Comparison of ENCODE assay signal across 13 cellular contexts in the genomic region with DNA sequence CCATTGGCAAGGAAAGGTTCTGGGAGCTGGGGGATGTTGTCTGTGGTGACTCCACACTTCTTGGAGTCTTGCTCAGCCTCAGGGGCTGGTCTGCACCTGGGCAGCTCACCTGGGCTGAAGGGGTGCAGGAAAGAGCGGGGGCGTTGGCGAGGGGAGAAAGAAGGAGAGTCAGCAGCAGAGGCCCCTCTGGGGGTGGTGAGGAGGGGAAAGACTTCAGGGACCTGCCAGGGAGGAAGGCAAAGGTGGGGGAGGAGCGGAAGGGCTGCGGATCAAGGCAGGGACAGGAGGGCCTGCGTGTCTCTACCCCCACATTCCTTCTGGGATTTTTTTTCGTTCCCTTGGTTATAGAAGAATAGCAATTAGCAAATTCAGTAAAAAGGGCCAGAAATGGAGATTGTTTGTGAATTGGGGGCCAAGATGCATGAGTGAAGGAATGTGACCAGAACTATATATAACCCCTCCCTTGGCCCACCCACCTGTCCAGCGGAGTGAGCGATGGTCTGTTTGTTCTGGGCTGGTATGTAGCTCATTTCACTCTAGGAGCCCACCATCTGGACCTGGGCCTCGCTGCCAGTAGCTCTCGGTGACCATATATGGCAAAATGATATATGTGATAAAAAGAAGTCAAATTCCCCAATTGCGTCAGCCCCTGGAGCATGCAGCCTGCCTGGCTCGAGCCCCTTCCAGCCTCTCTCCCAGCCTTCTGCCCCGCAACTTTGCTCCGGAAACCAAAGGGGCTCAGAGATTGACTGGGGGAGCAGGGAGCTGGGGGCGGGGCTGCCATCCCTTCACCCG. TPM values are rescaled to one million over a fixed set of nuclear protein-coding genes. Genes with fewer than 3 reads are reported as not detected.
DNase-seq lines count a peak whose midpoint lies in the region; ATAC-seq lines count a peak whose summit lies in the region.
"Had no signal": no experiment of that assay in that cellular context is flagged by ENCODE, and none has a peak within 500 bp of the region (broad histone marks: within the 10 kb centered on the region; RNA-seq: fewer than 3 reads in every experiment).

No MANE protein-coding gene starts in this region.

- H3K4me1 ChIP-seq in trophoblast cell (ENCODE audit: control insufficient read depth in 1 of 2, insufficient read depth in 2 of 2, low read length in 2 of 2) = peaks cover 41 to 44% of the 10 kb centered on the region in 2 experiments

- H3K14ac ChIP-seq in trophoblast cell (ENCODE audit: low read length) = peak overlapping the region; percentile 84

- peak overlapping the region; percentile 97 for H3K18ac ChIP-seq in trophoblast cell (ENCODE audit: low read length)

- CTCF ChIA-PET in activated CD4-positive, alpha-beta T cell treated with anti-CD3 and anti-CD28 coated beads for 36 hours (lab: Charles Lee) = interaction anchor here (0.7 kb wide), 1 partner anchor 60 kb away, joined by 3 read pairs; no protein-coding TSS in a partner anchor
- CTCF ChIA-PET in activated CD4-positive, alpha-beta memory T cell treated with anti-CD3 and anti-CD28 coated beads, Interleukin-2, amount 10 ng/mL, durations not matched to agents 7 days and 5 days (lab: Charles Lee) = no interaction called here

- peak overlapping the region; percentile 96 for H3K27ac ChIP-seq in trophoblast cell (ENCODE audit: low read depth, low read length)
- H3K27ac ChIP-seq: BLaER1 treated with 17β-estradiol and CSF1 and Interleukin-3, amounts not matched to agents 10 nM and 100 nM; RWPE1 had no signal

- peak; percentile 80 for DNase-seq in H7
- DNase-seq in astrocyte of the hippocampus (ENCODE audit: low read depth, low spot score) = peak; percentile 93
- DNase-seq in iPS DF 19.7 (ENCODE audit: low read depth, low spot score) = peak; percentile 42
- peak; percentile 77 to 88 for DNase-seq in trophoblast cell
- no peak for DNase-seq in activated CD4-positive, alpha-beta T cell treated with anti-CD3 and anti-CD28 coated beads for 36 hours
- no peak for DNase-seq in activated CD4-positive, alpha-beta memory T cell treated with anti-CD3 and anti-CD28 coated beads, Interleukin-2, amount 10 ng/mL, durations not matched to agents 7 days and 5 days

- H3K9me3 Mint-ChIP-seq in activated CD4-positive, alpha-beta T cell treated with anti-CD3 and anti-CD28 coated beads for 36 hours (ENCODE audit: low read depth) = no peaks in the 10 kb centered on the region
- H3K9me3 Mint-ChIP-seq in activated CD4-positive, alpha-beta memory T cell treated with anti-CD3 and anti-CD28 coated beads, Interleukin-2, amount 10 ng/mL, durations not matched to agents 7 days and 5 days = no peaks in the 10 kb centered on the region

- POLR2A ChIA-PET in activated CD4-positive, alpha-beta T cell treated with anti-CD3 and anti-CD28 coated beads for 36 hours (lab: Charles Lee) = no interaction called here
- POLR2A ChIA-PET in activated CD4-positive, alpha-beta memory T cell treated with anti-CD3 and anti-CD28 coated beads, Interleukin-2, amount 10 ng/mL, durations not matched to agents 7 days and 5 days (lab: Charles Lee) = no interaction called here

- peak overlapping the region; percentile 100 for H2BK5ac ChIP-seq in trophoblast cell (ENCODE audit: low read depth, low read length, poor library complexity)

- H3K23ac ChIP-seq in trophoblast cell (ENCODE audit: low read length) = no peak overlapping the region

- H3K79me1 ChIP-seq in trophoblast cell (ENCODE audit: low read length) = peaks cover 49% of the 10 kb centered on the region

- peaks cover 9% of the 10 kb centered on the region for H3K27me3 Mint-ChIP-seq in activated CD4-positive, alpha-beta T cell treated with anti-CD3 and anti-CD28 coated beads for 36 hours
- H3K27me3 Mint-ChIP-seq in activated CD4-positive, alpha-beta memory T cell treated with anti-CD3 and anti-CD28 coated beads, Interleukin-2, amount 10 ng/mL, durations not matched to agents 7 days and 5 days = peaks cover 8% of the 10 kb centered on the region

- H3K4me2 ChIP-seq in trophoblast cell (ENCODE audit: low read length) = peak overlapping the region; percentile 39
- H3K4me2 ChIP-seq: BLaER1 treated with 17β-estradiol and CSF1 and Interleukin-3, amounts not matched to agents 10 nM and 100 nM had no signal

- H2AFZ ChIP-seq in trophoblast cell (ENCODE audit: insufficient read depth, low read length, poor library complexity) = peak overlapping the region; percentile 75

- no peaks in the 10 kb centered on the region for H3K9me3 ChIP-seq in trophoblast cell (ENCODE audit: insufficient read depth, low read depth, low read length)
- H3K9me3 ChIP-seq: BLaER1 treated with 17β-estradiol and CSF1 and Interleukin-3, amounts not matched to agents 10 nM and 100 nM; mucosa of descending colon had no signal

- no peaks in the 10 kb centered on the region for H3K36me3 Mint-ChIP-seq in activated CD4-positive, alpha-beta T cell treated with anti-CD3 and anti-CD28 coated beads for 36 hours (ENCODE audit: low read depth)
- no peaks in the 10 kb centered on the region for H3K36me3 Mint-ChIP-seq in activated CD4-positive, alpha-beta memory T cell treated with anti-CD3 and anti-CD28 coated beads, Interleukin-2, amount 10 ng/mL, durations not matched to agents 7 days and 5 days (ENCODE audit: low read depth)

- H2AK5ac ChIP-seq in trophoblast cell (ENCODE audit: low read length) = peak overlapping the region; percentile 40

- H3K4me3 ChIP-seq in H7 (ENCODE audit: insufficient read depth, low read depth, low read length) = no peak overlapping the region
- H3K4me3 ChIP-seq in trophoblast cell (ENCODE audit: low read depth, low read length) = no peak overlapping the region
- H3K4me3 ChIP-seq: BLaER1 treated with 17β-estradiol and CSF1 and Interleukin-3, amounts not matched to agents 10 nM and 100 nM; mucosa of descending colon had no signal

- H3K79me2 ChIP-seq in trophoblast cell (ENCODE audit: control insufficient read depth, insufficient read depth, low read length, poor library complexity) = peaks cover 6% of the 10 kb centered on the region

- peak overlapping the region; percentile 64 for H3K9ac ChIP-seq in trophoblast cell (ENCODE audit: low read length)
- H3K9ac ChIP-seq: BLaER1 treated with 17β-estradiol and CSF1 and Interleukin-3, amounts not matched to agents 10 nM and 100 nM had no signal

- H3K27ac Mint-ChIP-seq in activated CD4-positive, alpha-beta T cell treated with anti-CD3 and anti-CD28 coated beads for 36 hours = no peak overlapping the region
- no peak overlapping the region for H3K27ac Mint-ChIP-seq in activated CD4-positive, alpha-beta memory T cell treated with anti-CD3 and anti-CD28 coated beads, Interleukin-2, amount 10 ng/mL, durations not matched to agents 7 days and 5 days

- H2BK12ac ChIP-seq in trophoblast cell (ENCODE audit: low read length) = peak overlapping the region; percentile 99

- H3K36me3 ChIP-seq in H7 (replicated peaks; ENCODE audit: control insufficient read depth, insufficient read depth, low read length) (no peaks in the 10 kb centered on the region), trophoblast cell (ENCODE audit: control insufficient read depth in 1 of 2, insufficient read depth in 2 of 2, low read length in 2 of 2) (no peaks in the 10 kb centered on the region)
- H3K36me3 ChIP-seq: BLaER1 treated with 17β-estradiol and CSF1 and Interleukin-3, amounts not matched to agents 10 nM and 100 nM had no signal

- H2BK120ac ChIP-seq in trophoblast cell (ENCODE audit: insufficient read depth, low read length, poor library complexity) = peak overlapping the region; percentile 100

- no peaks in the 10 kb centered on the region for H3K4me1 Mint-ChIP-seq in activated CD4-positive, alpha-beta T cell treated with anti-CD3 and anti-CD28 coated beads for 36 hours
- no peaks in the 10 kb centered on the region for H3K4me1 Mint-ChIP-seq in activated CD4-positive, alpha-beta memory T cell treated with anti-CD3 and anti-CD28 coated beads, Interleukin-2, amount 10 ng/mL, durations not matched to agents 7 days and 5 days

- H4K8ac ChIP-seq in trophoblast cell (ENCODE audit: low read depth, low read length) = peak overlapping the region; percentile 85

- no peak overlapping the region for H3K4me3 Mint-ChIP-seq in activated CD4-positive, alpha-beta T cell treated with anti-CD3 and anti-CD28 coated beads for 36 hours
- no peak overlapping the region for H3K4me3 Mint-ChIP-seq in activated CD4-positive, alpha-beta memory T cell treated with anti-CD3 and anti-CD28 coated beads, Interleukin-2, amount 10 ng/mL, durations not matched to agents 7 days and 5 days

- H3K27me3 ChIP-seq in H7 (ENCODE audit: control insufficient read depth, insufficient read depth, low read length) = no peaks in the 10 kb centered on the region
- H3K27me3 ChIP-seq in trophoblast cell (ENCODE audit: insufficient read depth, low read length) = no peaks in the 10 kb centered on the region
- H3K27me3 ChIP-seq: BLaER1 treated with 17β-estradiol and CSF1 and Interleukin-3, amounts not matched to agents 10 nM and 100 nM had no signal

- ATAC-seq in HG03135 (IDR thresholded peaks at IDR 0.05; ENCODE audit: unreplicated experiment) (no peak), HG02885 (IDR thresholded peaks at IDR 0.05; ENCODE audit: poor library complexity, unreplicated experiment) (no peak)
- no peak for ATAC-seq in activated CD4-positive, alpha-beta T cell treated with anti-CD3 and anti-CD28 coated beads for 36 hours

- H3K4ac ChIP-seq in trophoblast cell (ENCODE audit: low read depth, low read length) = peak overlapping the region; percentile 64

- no CpG with 5 or more reads among the region's 17 CpGs for WGBS in trophoblast cell (ENCODE audit: extremely low coverage, insufficient coverage, insufficient read length)

- peak overlapping the region; percentile 75 for H4K12ac ChIP-seq in trophoblast cell (ENCODE audit: low read depth, low read length)

- intact Hi-C loops in activated CD4-positive, alpha-beta T cell treated with anti-CD3 and anti-CD28 coated beads for 36 hours (cut with DNase I, micrococcal nuclease) = no loop called here

- peak overlapping the region; percentile 100 for H4K91ac ChIP-seq in trophoblast cell (ENCODE audit: low read depth, low read length)

RNA-seq across cellular contexts. Expression of a gene that starts 47.5 kb away (rescaled TPM):
- not detected in 2 replicates for total RNA-seq in H7 (2014; rRNA removed; shearing (Covaris generic))
- polyA plus RNA-seq in trophoblast cell (2013) = 0.19 and 0.25 TPM in 2 replicates
- total RNA-seq in activated CD4-positive, alpha-beta T cell treated with anti-CD3 and anti-CD28 coated beads for 36 hours = under 1 TPM; 0.14 to 0.23 TPM
- under 1 TPM; 0.28 to 0.45 TPM for total RNA-seq in activated CD4-positive, alpha-beta memory T cell treated with anti-CD3 and anti-CD28 coated beads, Interleukin-2, amount 10 ng/mL, durations not matched to agents 7 days and 5 days
- total RNA-seq: mucosa of descending colon, skeletal muscle tissue, urinary bladder had no signal

Comparison
In these comparisons a context has a peak if more than half of its experiments do, and no peak if none do; other contexts are left out.
1. DNase-seq: peak in H7 (single experiment), astrocyte of the hippocampus (single experiment), iPS DF 19.7 (single experiment) and trophoblast cell (2 of 2); none in activated CD4-positive, alpha-beta T cell treated with anti-CD3 and anti-CD28 coated beads for 36 hours (single experiment) and activated CD4-positive, alpha-beta memory T cell treated with anti-CD3 and anti-CD28 coated beads, Interleukin-2, amount 10 ng/mL, durations not matched to agents 7 days and 5 days (single experiment).